In genomic region chr1:60847855-60848582, GRCh38 we compare ENCODE assay signal across 25 cellular contexts.
DNase-seq lines count a peak whose midpoint lies in the region; FAIRE-seq and TF ChIP-seq lines count a peak whose summit lies in the region.
"Had no signal": no experiment of that assay in that cellular context is flagged by ENCODE, and none has a peak within 500 bp of the region (broad histone marks: within the 10 kb centered on the region; RNA-seq: fewer than 3 reads in every experiment).

No MANE protein-coding gene starts in this region.

- POLR2A ChIA-PET in HEK293 (lab: Yijun Ruan, JAX), result no interaction called here

- peak overlapping the region; percentile 25 for H3K4me3 ChIP-seq in BE2C (ENCODE audit: low read depth, low read length)
- H3K4me3 ChIP-seq in HEK293 (ENCODE audit: low read depth, low read length), result no peak overlapping the region
- H3K4me3 ChIP-seq in astrocyte (ENCODE audit: insufficient read depth, low read depth, low read length), result no peak overlapping the region
- no peak overlapping the region for H3K4me3 ChIP-seq in iPS-15b (ENCODE audit: low read depth, low read length)
- no peak overlapping the region for H3K4me3 ChIP-seq in MM.1S (ENCODE audit: low read length)
- H3K4me3 ChIP-seq: left lung, right atrium auricular region, stomach, thyroid gland had no signal

- no peak overlapping the region for H3K4me3 Mint-ChIP-seq in astrocyte (ENCODE audit: unreplicated experiment)
- H3K4me3 Mint-ChIP-seq: activated CD8-positive, alpha-beta T cell treated with anti-CD3 and anti-CD28 coated beads, Interleukin-2, amount 10 ng/mL, durations not matched to agents 7 days and 5 days; activated naive CD4-positive, alpha-beta T cell treated with anti-CD3 and anti-CD28 coated beads for 36 hours; T-helper 17 cell had no signal

- H3K27ac ChIP-seq in HEK293 (ENCODE audit: extremely low read depth, low read depth, low read length) (no peak overlapping the region), astrocyte (ENCODE audit: low read depth, low read length) (no peak overlapping the region), MM.1S (ENCODE audit: low read length) (no peak overlapping the region)
- H3K27ac ChIP-seq: brain microvascular endothelial cell, left lung, right atrium auricular region, stomach, thyroid gland had no signal

- H3K27me3 ChIP-seq in BE2C (no peaks in the 10 kb centered on the region), astrocyte (ENCODE audit: insufficient read depth, low read length) (no peaks in the 10 kb centered on the region), iPS-15b (ENCODE audit: control insufficient read depth, insufficient read depth, low read length) (no peaks in the 10 kb centered on the region), MM.1S (replicated peaks; ENCODE audit: insufficient read depth, low read length) (no peaks in the 10 kb centered on the region)
- H3K27me3 ChIP-seq: brain microvascular endothelial cell, left lung, right atrium auricular region, stomach, thyroid gland had no signal

- H3K9me2 ChIP-seq in MM.1S (replicated peaks; ENCODE audit: insufficient read depth, low read length), result no peaks in the 10 kb centered on the region

- DNase-seq in BE2C, result peak; percentile 54
- no peak for DNase-seq in astrocyte (ENCODE audit: low read depth)
- DNase-seq in MM.1S, result no peak
- DNase-seq in activated CD4-positive, alpha-beta T cell treated with anti-CD3 and anti-CD28 coated beads, Interleukin-2, amount 50 U/mL, for 1 hour, result no peak
- no peak for DNase-seq in RPMI8226
- DNase-seq in activated CD4-positive, CD25-positive, alpha-beta regulatory T cell treated with anti-CD3 and anti-CD28 coated beads, Interleukin-2, amount 50 U/mL, for 72 hours, result no peak
- DNase-seq: activated CD4-positive, alpha-beta T cell treated with anti-CD3 and anti-CD28 coated beads for 1 hour; activated CD8-positive, alpha-beta T cell treated with anti-CD3 and anti-CD28 coated beads, Interleukin-2, amount 10 ng/mL, durations not matched to agents 7 days and 5 days; activated naive CD4-positive, alpha-beta T cell treated with anti-CD3 and anti-CD28 coated beads for 36 hours; DMS153; hypothalamus; left lung; NCI-H1930; NCI-H510A; posterior cingulate gyrus; stimulated activated CD8-positive, alpha-beta memory T cell treated with anti-CD3 and anti-CD28 coated beads, Interleukin-4, amount 100 ng/mL, for 48 hours; stomach; T-helper 17 cell; thyroid gland had no signal

- H3K79me2 ChIP-seq in astrocyte (ENCODE audit: insufficient read depth, low read length) (no peaks in the 10 kb centered on the region), MM.1S (ENCODE audit: low read length) (no peaks in the 10 kb centered on the region)

- H2AFZ ChIP-seq in astrocyte (ENCODE audit: low read depth, low read length) (no peak overlapping the region), MM.1S (ENCODE audit: low read length) (no peak overlapping the region)

- H3K4me1 ChIP-seq in BE2C (peaks cover 7% of the 10 kb centered on the region; the same call in 1 of the 2 replicates), HEK293 (ENCODE audit: control insufficient read depth, insufficient read depth, low read length) (no peaks in the 10 kb centered on the region), astrocyte (ENCODE audit: insufficient read depth, low read length) (no peaks in the 10 kb centered on the region), iPS-15b (ENCODE audit: control insufficient read depth, insufficient read depth, low read length) (peaks cover 21% of the 10 kb centered on the region), MM.1S (ENCODE audit: low read length) (no peaks in the 10 kb centered on the region)
- H3K4me1 ChIP-seq: left lung, right atrium auricular region, stomach, thyroid gland had no signal

- peaks cover 5% of the 10 kb centered on the region for H3K9me3 Mint-ChIP-seq in astrocyte (ENCODE audit: unreplicated experiment)

- H3K9ac ChIP-seq in astrocyte (ENCODE audit: low read length) (no peak overlapping the region), iPS-15b (ENCODE audit: low read depth, low read length) (peak overlapping the region; percentile 26), MM.1S (ENCODE audit: low read length) (no peak overlapping the region)

- H3K36me3 ChIP-seq in BE2C (no peaks in the 10 kb centered on the region), HEK293 (ENCODE audit: control insufficient read depth in 2 of 2, insufficient read depth in 1 of 2, low read length in 2 of 2) (no peaks in the 10 kb centered on the region), astrocyte (ENCODE audit: insufficient read depth, low read length) (no peaks in the 10 kb centered on the region), iPS-15b (ENCODE audit: control insufficient read depth, insufficient read depth, low read length) (no peaks in the 10 kb centered on the region), MM.1S (replicated peaks; ENCODE audit: insufficient read depth, low read length) (no peaks in the 10 kb centered on the region)
- H3K36me3 ChIP-seq: brain microvascular endothelial cell, left lung, right atrium auricular region, stomach, thyroid gland had no signal

- H3K4me2 ChIP-seq in astrocyte (ENCODE audit: low read length) (no peak overlapping the region), MM.1S (ENCODE audit: low read depth, low read length) (no peak overlapping the region)

- no peak for TF ChIP-seq CTCF in BE2C (IDR thresholded peaks at IDR 0.05; ENCODE audit: low read depth, low read length)
- no peak for TF ChIP-seq CTCF in HEK293 (tag by site-specific recombination; IDR thresholded peaks at IDR 0.05)
- no peak for TF ChIP-seq CTCF in astrocyte (IDR thresholded peaks at IDR 0.05; ENCODE audit: insufficient read depth, low read depth, low read length)
- TF ChIP-seq CTCF in MM.1S (IDR thresholded peaks at IDR 0.05; ENCODE audit: low read length), result no peak

- H4K20me1 ChIP-seq in astrocyte (ENCODE audit: insufficient read depth, low read length) (no peaks in the 10 kb centered on the region), MM.1S (ENCODE audit: insufficient read depth, low read length) (no peaks in the 10 kb centered on the region)

- no peaks in the 10 kb centered on the region for H3K27me3 Mint-ChIP-seq in astrocyte (ENCODE audit: low read depth, unreplicated experiment)

- CTCF ChIA-PET in HEK293 (lab: Yijun Ruan, JAX), result interaction anchor here (0.6 to 3.1 kb wide), 18 partner anchors 10 to 1039 kb away, joined by 3 to 21 read pairs (median 4); no protein-coding TSS in a partner anchor

- H3K4me1 Mint-ChIP-seq in astrocyte (ENCODE audit: low read depth, unreplicated experiment), result peaks cover 7% of the 10 kb centered on the region
- H3K4me1 Mint-ChIP-seq: CD4-positive, alpha-beta memory T cell had no signal

- no peaks in the 10 kb centered on the region; the same call in 1 of the 2 replicates for H3K9me3 ChIP-seq in BE2C
- no peaks in the 10 kb centered on the region for H3K9me3 ChIP-seq in HEK293 (ENCODE audit: control insufficient read depth, insufficient read depth, low read depth, low read length)
- H3K9me3 ChIP-seq in astrocyte (ENCODE audit: insufficient read depth, low read depth, low read length), result no peaks in the 10 kb centered on the region
- no peaks in the 10 kb centered on the region for H3K9me3 ChIP-seq in iPS-15b (ENCODE audit: control insufficient read depth, insufficient read depth, low read length)
- no peaks in the 10 kb centered on the region for H3K9me3 ChIP-seq in MM.1S (replicated peaks; ENCODE audit: insufficient read depth, low read length)
- H3K9me3 ChIP-seq: thyroid gland had no signal

- H3F3A ChIP-seq in MM.1S (ENCODE audit: insufficient read depth, low read length), result no peaks in the 10 kb centered on the region

- peak overlapping the region; percentile 64 for H3K27ac Mint-ChIP-seq in astrocyte (ENCODE audit: unreplicated experiment)
- H3K27ac Mint-ChIP-seq: activated CD8-positive, alpha-beta T cell treated with anti-CD3 and anti-CD28 coated beads, Interleukin-2, amount 10 ng/mL, durations not matched to agents 7 days and 5 days; activated naive CD4-positive, alpha-beta T cell treated with anti-CD3 and anti-CD28 coated beads for 36 hours; CD4-positive, alpha-beta memory T cell; T-helper 17 cell had no signal

- no peaks in the 10 kb centered on the region for H3K36me3 Mint-ChIP-seq in astrocyte (ENCODE audit: low read depth, unreplicated experiment)
- H3K36me3 Mint-ChIP-seq: CD4-positive, alpha-beta memory T cell had no signal

- no peak for FAIRE-seq in astrocyte (lab: Jason Lieb, UNC)
- FAIRE-seq: GM12891 had no signal

TF ChIP-seq in HEK293, 187 proteins besides CTCF, POLR2A, EP300 and RAD21 (continues in another document):
- TF ChIP-seq ZNF350 (tag by site-specific recombination; IDR thresholded peaks at IDR 0.05), result no peak
- no peak for TF ChIP-seq PRDM10 (tag by site-specific recombination; IDR thresholded peaks at IDR 0.05)
- no peak for TF ChIP-seq ZNF112 (tag by site-specific recombination; IDR thresholded peaks at IDR 0.05)
- no peak for TF ChIP-seq ZNF48 (tag by site-specific recombination; IDR thresholded peaks at IDR 0.05)
